Comparison of ENCODE assay signal across 1 cellular context in the genomic region with DNA sequence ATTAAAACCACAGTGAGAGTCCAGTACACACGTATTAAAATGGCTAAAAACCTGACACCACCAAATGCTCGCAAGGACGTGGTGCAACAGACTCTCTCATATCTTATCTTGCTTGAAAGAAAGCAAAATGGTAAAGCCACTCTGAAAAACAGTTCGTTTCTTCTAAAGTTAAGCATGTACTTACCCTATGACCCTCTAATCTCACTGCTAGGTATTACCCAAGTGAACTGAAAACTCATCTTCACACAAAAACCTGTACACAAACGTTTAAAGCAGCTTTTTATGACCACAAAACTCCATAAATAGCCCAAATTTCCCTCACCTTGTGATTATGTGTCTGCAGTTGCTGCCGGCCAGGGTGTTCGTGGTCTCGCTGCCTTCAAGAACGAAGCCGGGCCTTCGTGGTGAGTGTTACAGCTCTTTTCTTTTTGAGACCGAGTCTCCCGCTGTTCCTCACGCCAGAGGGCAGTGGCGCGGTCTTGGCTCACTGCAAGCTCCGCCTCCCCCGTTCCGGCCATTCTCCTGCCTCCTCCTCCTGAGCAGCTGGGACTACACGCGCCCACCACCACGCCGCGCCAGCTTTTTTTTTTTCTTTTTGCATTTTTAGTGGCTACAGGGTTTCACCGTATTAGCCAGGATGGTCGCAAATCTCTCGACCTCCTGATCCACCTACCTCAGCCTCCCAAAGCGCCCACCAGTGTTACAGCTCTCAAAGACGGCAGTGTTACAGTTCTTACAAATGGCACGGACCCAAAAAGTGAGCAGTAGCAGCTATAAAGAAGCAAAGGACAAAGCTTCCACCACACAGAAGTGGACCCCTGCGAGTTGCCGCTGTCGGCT.
TF ChIP-seq lines count a peak whose summit lies in the region.

No MANE protein-coding gene starts in this region.

TF ChIP-seq in GM23338, 12 proteins besides CTCF, POLR2A, EP300 and RAD21:
- TF ChIP-seq, protein P1, sequence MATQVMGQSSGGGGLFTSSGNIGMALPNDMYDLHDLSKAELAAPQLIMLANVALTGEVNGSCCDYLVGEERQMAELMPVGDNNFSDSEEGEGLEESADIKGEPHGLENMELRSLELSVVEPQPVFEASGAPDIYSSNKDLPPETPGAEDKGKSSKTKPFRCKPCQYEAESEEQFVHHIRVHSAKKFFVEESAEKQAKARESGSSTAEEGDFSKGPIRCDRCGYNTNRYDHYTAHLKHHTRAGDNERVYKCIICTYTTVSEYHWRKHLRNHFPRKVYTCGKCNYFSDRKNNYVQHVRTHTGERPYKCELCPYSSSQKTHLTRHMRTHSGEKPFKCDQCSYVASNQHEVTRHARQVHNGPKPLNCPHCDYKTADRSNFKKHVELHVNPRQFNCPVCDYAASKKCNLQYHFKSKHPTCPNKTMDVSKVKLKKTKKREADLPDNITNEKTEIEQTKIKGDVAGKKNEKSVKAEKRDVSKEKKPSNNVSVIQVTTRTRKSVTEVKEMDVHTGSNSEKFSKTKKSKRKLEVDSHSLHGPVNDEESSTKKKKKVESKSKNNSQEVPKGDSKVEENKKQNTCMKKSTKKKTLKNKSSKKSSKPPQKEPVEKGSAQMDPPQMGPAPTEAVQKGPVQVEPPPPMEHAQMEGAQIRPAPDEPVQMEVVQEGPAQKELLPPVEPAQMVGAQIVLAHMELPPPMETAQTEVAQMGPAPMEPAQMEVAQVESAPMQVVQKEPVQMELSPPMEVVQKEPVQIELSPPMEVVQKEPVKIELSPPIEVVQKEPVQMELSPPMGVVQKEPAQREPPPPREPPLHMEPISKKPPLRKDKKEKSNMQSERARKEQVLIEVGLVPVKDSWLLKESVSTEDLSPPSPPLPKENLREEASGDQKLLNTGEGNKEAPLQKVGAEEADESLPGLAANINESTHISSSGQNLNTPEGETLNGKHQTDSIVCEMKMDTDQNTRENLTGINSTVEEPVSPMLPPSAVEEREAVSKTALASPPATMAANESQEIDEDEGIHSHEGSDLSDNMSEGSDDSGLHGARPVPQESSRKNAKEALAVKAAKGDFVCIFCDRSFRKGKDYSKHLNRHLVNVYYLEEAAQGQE (IDR thresholded peaks at IDR 0.05; ENCODE audit: unreplicated experiment), result no peak
- 0 out of 2 replicates have a peak, but pooled peaks have one; percentile 25 for TF ChIP-seq POLR2AphosphoS5 (IDR thresholded peaks at IDR 0.05; ENCODE audit: low read depth)
TF ChIP-seq in GM23338: peak in this region for 1.
